Comparison of ENCODE assay signal across 8 cellular contexts in the genomic region with DNA sequence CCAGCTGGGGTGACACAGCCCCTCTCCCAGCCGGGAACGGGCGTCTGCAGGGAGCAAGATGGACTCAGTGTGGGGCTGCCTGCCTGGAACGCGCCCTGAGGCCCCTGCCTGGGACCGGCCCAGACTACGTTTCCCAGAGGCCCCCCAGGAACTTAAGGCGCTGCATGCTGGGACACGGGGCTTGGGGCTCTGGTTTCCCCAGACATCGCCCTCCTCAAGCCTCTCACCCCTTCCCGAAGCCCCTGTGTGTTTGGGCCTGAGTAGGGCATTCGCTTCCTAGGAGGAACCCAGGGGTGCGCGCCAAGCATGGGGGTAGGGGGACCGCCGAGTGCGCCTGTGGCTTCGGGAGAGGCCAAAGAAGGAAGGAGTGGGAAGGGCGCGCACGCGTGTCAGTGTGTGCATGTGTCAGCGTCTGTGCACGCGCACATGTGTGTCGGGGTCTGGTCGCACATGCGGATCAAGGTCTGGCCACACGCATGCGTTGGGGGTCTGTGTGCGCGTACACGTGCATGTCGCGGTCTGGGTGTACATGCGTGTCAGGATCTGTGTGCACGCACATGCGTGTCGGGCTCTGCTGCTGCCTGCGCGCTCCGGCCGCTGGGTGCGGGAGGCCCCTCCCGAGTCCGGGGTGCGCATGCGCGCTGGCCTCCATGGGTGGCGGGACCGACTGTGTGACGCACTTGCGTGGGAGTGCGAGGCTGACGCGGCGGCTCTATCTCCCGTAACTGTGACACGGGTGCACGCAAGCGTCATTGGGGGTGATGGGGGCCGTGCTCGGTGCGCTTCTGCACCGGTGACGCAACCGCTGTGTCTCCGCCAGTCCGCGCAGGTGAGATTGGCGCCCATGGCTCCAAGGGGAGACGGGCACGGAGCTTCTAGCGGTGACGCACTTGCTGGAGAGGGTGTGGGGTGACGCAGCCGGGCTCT. TPM values are rescaled to one million over a fixed set of nuclear protein-coding genes. Genes with fewer than 3 reads are reported as not detected.
DNase-seq lines count a peak whose midpoint lies in the region; ATAC-seq and TF ChIP-seq lines count a peak whose summit lies in the region.

No MANE protein-coding gene starts in this region.

- H2AFZ ChIP-seq in Karpas-422 (ENCODE audit: low read length): peak overlapping the region; percentile 86

- H3K27ac ChIP-seq in CD8-positive, alpha-beta T cell (ENCODE audit: low read depth, low read length): peak overlapping the region; percentile 97
- H3K27ac ChIP-seq in Karpas-422 (ENCODE audit: low read length): peak overlapping the region; percentile 59
- H3K27ac ChIP-seq in coronary artery: peak overlapping the region; percentile 81 to 93
- peak overlapping the region in 2 of 3 donors; percentile 63 to 69 for H3K27ac ChIP-seq in right lobe of liver

- POLR2A ChIA-PET in CD8-positive, alpha-beta T cell (lab: Charles Lee): no interaction called here

- TF ChIP-seq CTCF in CD8-positive, alpha-beta T cell (IDR thresholded peaks at IDR 0.05): no peak
- TF ChIP-seq CTCF in coronary artery (IDR thresholded peaks at IDR 0.05) (no peak), right lobe of liver (IDR thresholded peaks at IDR 0.05) (no peak)

- peak overlapping the region; percentile 79 for H3K4me2 ChIP-seq in Karpas-422 (ENCODE audit: low read depth, low read length, poor library complexity, severe bottlenecking)

- H3K36me3 ChIP-seq in CD8-positive, alpha-beta T cell (ENCODE audit: insufficient read depth, low read length): peaks cover 5% of the 10 kb centered on the region
- H3K36me3 ChIP-seq in Karpas-422 (ENCODE audit: insufficient read depth, low read length) (peaks cover 29% of the 10 kb centered on the region), right lobe of liver (no peaks in the 10 kb centered on the region)

- peaks cover 25% of the 10 kb centered on the region for H3K4me1 Mint-ChIP-seq in CD8-positive, alpha-beta T cell (ENCODE audit: low read depth)
- peaks cover 18% of the 10 kb centered on the region for H3K4me1 Mint-ChIP-seq in activated CD4-positive, alpha-beta T cell treated with anti-CD3 and anti-CD28 coated beads, Interleukin-2, amount 10 ng/mL, durations not matched to agents 24 days and 14 days

- peak overlapping the region; percentile 61 for H3K4me3 ChIP-seq in CD8-positive, alpha-beta T cell (ENCODE audit: low read depth, low read length)
- H3K4me3 ChIP-seq in Karpas-422 (ENCODE audit: low read length) (peak overlapping the region; percentile 77), coronary artery (peak overlapping the region; percentile 81), right lobe of liver (peak overlapping the region; percentile 32 to 59 (median 36))

- peaks cover 73% of the 10 kb centered on the region for H3K79me2 ChIP-seq in Karpas-422 (ENCODE audit: low read length)

- TF ChIP-seq POLR2A in right lobe of liver (IDR thresholded peaks at IDR 0.05): peak; percentile 22

- H3K4me1 ChIP-seq in CD8-positive, alpha-beta T cell (ENCODE audit: insufficient read depth, low read length): peaks cover 12% of the 10 kb centered on the region
- peaks cover 35% of the 10 kb centered on the region for H3K4me1 ChIP-seq in Karpas-422 (ENCODE audit: low read length)
- H3K4me1 ChIP-seq in right lobe of liver: no peaks in the 10 kb centered on the region

- no peaks in the 10 kb centered on the region for H3K27me3 Mint-ChIP-seq in CD8-positive, alpha-beta T cell (ENCODE audit: low read depth)
- no peaks in the 10 kb centered on the region for H3K27me3 Mint-ChIP-seq in activated CD4-positive, alpha-beta T cell treated with anti-CD3 and anti-CD28 coated beads, Interleukin-2, amount 10 ng/mL, durations not matched to agents 24 days and 14 days

- DNase-seq in CD8-positive, alpha-beta T cell: peak; percentile 76 to 97 (median 88)
- DNase-seq in Karpas-422: peak; percentile 95
- peak; percentile 97 for DNase-seq in activated CD4-positive, alpha-beta T cell treated with anti-CD3 and anti-CD28 coated beads, Interleukin-2, amount 10 ng/mL, durations not matched to agents 24 days and 14 days
- DNase-seq in coronary artery (ENCODE audit: low spot score): peak; percentile 92
- DNase-seq in right lobe of liver: peak; percentile 78 to 91 (median 88)
- peak; percentile 75 to 84 (median 83) for DNase-seq in stimulated activated CD4-positive, alpha-beta T cell treated with anti-CD3 and anti-CD28 coated beads, TNF-alpha, amount 100 ng/mL, for 48 hours (ENCODE audit: low read depth in 3 of 3)
- DNase-seq in NCI-H2081 (lab: John Stamatoyannopoulos, UW): no peak

- H4K20me1 ChIP-seq in Karpas-422 (ENCODE audit: insufficient read depth, low read depth, low read length): no peaks in the 10 kb centered on the region

- H3K9ac ChIP-seq in Karpas-422 (ENCODE audit: low read length): peak overlapping the region; percentile 82

- H3K27me3 ChIP-seq in CD8-positive, alpha-beta T cell (ENCODE audit: insufficient read depth, low read length): no peaks in the 10 kb centered on the region
- H3K27me3 ChIP-seq in Karpas-422 (ENCODE audit: low read length): no peaks in the 10 kb centered on the region
- H3K27me3 ChIP-seq in right lobe of liver: no peaks in the 10 kb centered on the region

- intact Hi-C loops in CD8-positive, alpha-beta T cell (cut with DNase I, micrococcal nuclease): loop anchor here (1.0 to 2.0 kb wide), 2 partner anchors 16 to 33 kb away; a partner anchor contains a TSS
- intact Hi-C loops in activated CD4-positive, alpha-beta T cell treated with anti-CD3 and anti-CD28 coated beads, Interleukin-2, amount 10 ng/mL, durations not matched to agents 24 days and 14 days (cut with micrococcal nuclease): loop anchor here (1.0 kb wide), 3 partner anchors 16 to 123 kb away; a partner anchor contains a TSS
- intact Hi-C loops in right lobe of liver (cut with DNase I): no loop called here

- CTCF ChIA-PET in CD8-positive, alpha-beta T cell (lab: Charles Lee): no interaction called here

- no peaks in the 10 kb centered on the region for H3K9me3 ChIP-seq in CD8-positive, alpha-beta T cell (ENCODE audit: low read length)
- no peaks in the 10 kb centered on the region; the same call in 1 of the 2 replicates for H3K9me3 ChIP-seq in Karpas-422 (ENCODE audit: low read length)
- H3K9me3 ChIP-seq in right lobe of liver: no peaks in the 10 kb centered on the region

- H3K27ac Mint-ChIP-seq in CD8-positive, alpha-beta T cell: peak overlapping the region; percentile 99
- peak overlapping the region; percentile 97 for H3K27ac Mint-ChIP-seq in activated CD4-positive, alpha-beta T cell treated with anti-CD3 and anti-CD28 coated beads, Interleukin-2, amount 10 ng/mL, durations not matched to agents 24 days and 14 days

- peak; percentile 72 for ATAC-seq in CD8-positive, alpha-beta T cell
- ATAC-seq in GM21390 (IDR thresholded peaks at IDR 0.05; ENCODE audit: unreplicated experiment): peak; percentile 54
- ATAC-seq in right lobe of liver: peak; percentile 79 to 91 (median 84)

- H3K36me3 Mint-ChIP-seq in CD8-positive, alpha-beta T cell: peaks cover 65% of the 10 kb centered on the region
- peaks cover 34% of the 10 kb centered on the region for H3K36me3 Mint-ChIP-seq in activated CD4-positive, alpha-beta T cell treated with anti-CD3 and anti-CD28 coated beads, Interleukin-2, amount 10 ng/mL, durations not matched to agents 24 days and 14 days (ENCODE audit: low read depth)

- no peaks in the 10 kb centered on the region for H3K9me2 ChIP-seq in Karpas-422 (replicated peaks; ENCODE audit: insufficient read depth, low read length)

- H3K9me3 Mint-ChIP-seq in CD8-positive, alpha-beta T cell: peaks cover 5% of the 10 kb centered on the region
- peaks cover 10% of the 10 kb centered on the region for H3K9me3 Mint-ChIP-seq in activated CD4-positive, alpha-beta T cell treated with anti-CD3 and anti-CD28 coated beads, Interleukin-2, amount 10 ng/mL, durations not matched to agents 24 days and 14 days

- H3K4me3 Mint-ChIP-seq in CD8-positive, alpha-beta T cell: peak overlapping the region; percentile 96
- peak overlapping the region; percentile 93 for H3K4me3 Mint-ChIP-seq in activated CD4-positive, alpha-beta T cell treated with anti-CD3 and anti-CD28 coated beads, Interleukin-2, amount 10 ng/mL, durations not matched to agents 24 days and 14 days

- WGBS in right lobe of liver (ENCODE audit: insufficient coverage, low coverage, low lambda C conversion rate, missing lambda C conversion rate): 56% methylated on average over 28 of the region's 77 CpGs

RNA-seq across cellular contexts. Expression of a gene that starts 16.2 kb away (rescaled TPM):
- total RNA-seq in CD8-positive, alpha-beta T cell: 100 to 1,000 TPM; 784 to 793 TPM
- 21.7 and 28.3 TPM in 2 replicates for total RNA-seq in Karpas-422 (2014; rRNA removed; shearing (Covaris generic); ENCODE audit: low replicate concordance)
- 18.2 and 18.9 TPM in 2 replicates for total RNA-seq in activated CD4-positive, alpha-beta T cell treated with anti-CD3 and anti-CD28 coated beads, Interleukin-2, amount 10 ng/mL, durations not matched to agents 24 days and 14 days
- 1 to 10 TPM; 2.0 to 5.8 (median 3.5) TPM for total RNA-seq in right lobe of liver

Comparison
In these comparisons a context has a peak if more than half of its experiments do, and no peak if none do; other contexts are left out.
1. DNase-seq: peak in CD8-positive, alpha-beta T cell (7 of 7), Karpas-422 (single experiment), activated CD4-positive, alpha-beta T cell treated with anti-CD3 and anti-CD28 coated beads, Interleukin-2, amount 10 ng/mL, durations not matched to agents 24 days and 14 days (single experiment), coronary artery (single experiment), right lobe of liver (3 of 3) and stimulated activated CD4-positive, alpha-beta T cell treated with anti-CD3 and anti-CD28 coated beads, TNF-alpha, amount 100 ng/mL, for 48 hours (3 of 3); none in NCI-H2081 (0 of 2).
2. RNA of a gene that starts 16.2 kb away (total RNA-seq): 784 to 793 TPM in CD8-positive, alpha-beta T cell; 21.7 to 28.3 TPM in Karpas-422, 18.2 to 18.9 TPM in activated CD4-positive, alpha-beta T cell treated with anti-CD3 and anti-CD28 coated beads, Interleukin-2, amount 10 ng/mL, durations not matched to agents 24 days and 14 days and 2.0 to 5.8 TPM in right lobe of liver; every median in the first group is over 10 times any median in the second.
3. intact Hi-C loops: an anchor here in CD8-positive, alpha-beta T cell (1.0 to 2.0 kb wide) and activated CD4-positive, alpha-beta T cell treated with anti-CD3 and anti-CD28 coated beads, Interleukin-2, amount 10 ng/mL, durations not matched to agents 24 days and 14 days (1.0 kb wide); none called in right lobe of liver.
4. Peak in every context shown above with its lines, with median percentiles within 50 percentile points of each other: ATAC-seq, H3K27ac ChIP-seq and H3K4me3 ChIP-seq.